ENCODE assay signal across 20 cellular contexts in the genomic region with DNA sequence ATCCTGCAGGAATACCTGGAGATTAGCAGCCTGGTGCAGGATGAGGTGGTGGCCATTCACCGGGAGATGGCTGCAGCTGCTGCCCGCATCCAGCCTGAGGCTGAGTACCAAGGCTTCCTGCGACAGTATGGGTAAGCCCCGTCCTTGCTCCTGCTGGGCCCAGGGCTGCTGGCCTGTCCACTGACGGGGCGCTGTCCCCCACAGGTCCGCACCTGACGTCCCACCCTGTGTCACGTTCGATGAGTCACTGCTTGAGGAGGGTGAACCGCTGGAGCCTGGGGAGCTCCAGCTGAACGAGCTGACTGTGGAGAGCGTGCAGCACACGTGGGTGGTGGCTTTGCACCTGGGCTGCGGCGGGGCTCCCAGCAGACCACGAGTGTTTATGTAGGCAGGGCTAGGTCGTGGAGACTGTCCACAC. TPM values are rescaled to one million over a fixed set of nuclear protein-coding genes. Genes with fewer than 3 reads are reported as not detected.
A peak's percentile ranks its signal among the peaks of the same experiment; 100 is the strongest.
DNase-seq lines count a peak whose midpoint lies in the region; ATAC-seq, FAIRE-seq and TF ChIP-seq lines count a peak whose summit lies in the region.
"Had no signal": no experiment of that assay in that cellular context is flagged by ENCODE, and none has a peak within 500 bp of the region (broad histone marks: within the 10 kb centered on the region; RNA-seq: fewer than 3 reads in every experiment).

No MANE protein-coding gene starts in this region.

- H3K79me2 ChIP-seq in K562 (ENCODE audit: control insufficient read depth, insufficient read depth, low read length): no peaks in the 10 kb centered on the region

- H3K4me3 ChIP-seq in K562 (no peak overlapping the region), spleen (peak overlapping the region in 4 of 8 donors; percentile 0 to 80 (median 14))
- H3K4me3 ChIP-seq: coronary artery, heart right ventricle, mucosa of descending colon, psoas muscle, smooth muscle cell had no signal

- H3K9ac ChIP-seq in K562 (ENCODE audit: insufficient read depth in 1 of 2, low read depth in 2 of 2, low read length in 2 of 2): peak overlapping the region in 1 of 2 experiments; percentile 84; a peak in 2 of 4 replicates

- no peak overlapping the region for H3K4me2 ChIP-seq in K562 (ENCODE audit: insufficient read depth, low read length)
- H3K4me2 ChIP-seq: smooth muscle cell had no signal

- TF ChIP-seq EP300 in K562 (IDR thresholded peaks at IDR 0.05; ENCODE audit: low read length): no peak

- peak; percentile 20 for DNase-seq in NK-92 treated with Interleukin-12 subunit alpha and Interleukin-12 subunit beta, amount 100 ng/mL, for 24 hours (lab: John Stamatoyannopoulos, UW)
- DNase-seq in NK-92 (lab: John Stamatoyannopoulos, UW; ENCODE audit: unreplicated experiment): no peak
- DNase-seq in K562 (ENCODE audit: extremely low read depth in 1 of 4, low spot score in 3 of 4): no peak
- peak; percentile 75 for DNase-seq in spleen
- DNase-seq in cortex of kidney (lab: John Stamatoyannopoulos, UW): no peak
- DNase-seq: 8988T; activated CD4-positive, alpha-beta T cell treated with anti-CD3 and anti-CD28 coated beads, Interleukin-2, amount 10 ng/mL, durations not matched to agents 24 days and 14 days; heart right ventricle; NCI-H1105; NCI-H524 treated with DMSO at 0.1 percent for 48 hours; psoas muscle; Right ventricle myocardium superior; stimulated activated CD4-positive, alpha-beta T cell treated with anti-CD3 and anti-CD28 coated beads, Interleukin-4, amount 100 ng/mL, for 24 hours; T-helper 1 cell had no signal

- FAIRE-seq in K562 (lab: Jason Lieb, UNC): no peak
- FAIRE-seq: D721Med, endothelial cell of umbilical vein had no signal

- H3K27me3 ChIP-seq in K562 (ENCODE audit: control insufficient read depth in 2 of 2, insufficient read depth in 2 of 2, low read length in 2 of 2): no peaks in the 10 kb centered on the region
- peaks cover 0 to 12% (median 0%) of the 10 kb centered on the region in 7 donors for H3K27me3 ChIP-seq in spleen (replicated peaks in 1 of 7)
- H3K27me3 ChIP-seq: heart right ventricle had no signal

- in situ Hi-C loops in K562 (cut with MboI): loop anchor here (5.0 to 10.0 kb wide), 3 partner anchors 242 to 575 kb away; no protein-coding TSS in a partner anchor

- H4K20me1 ChIP-seq in K562 (replicated peaks; ENCODE audit: control insufficient read depth, insufficient read depth, low read length): no peaks in the 10 kb centered on the region

- no peak for TF ChIP-seq RAD21 in K562 (CRISPR knock-in tag; conservative IDR thresholded peaks at IDR 0.05 in 1 of 2, IDR thresholded peaks at IDR 0.05 in 1 of 2)

- TF ChIP-seq CTCF in K562 (IDR thresholded peaks at IDR 0.05 in 2 of 3, conservative IDR thresholded peaks at IDR 0.05 in 1 of 3; ENCODE audit: insufficient read depth in 2 of 3, low read depth in 1 of 3, low read length in 3 of 3): no peak
- no peak for TF ChIP-seq CTCF in spleen (IDR thresholded peaks at IDR 0.05 in 8 of 11, conservative IDR thresholded peaks at IDR 0.05 in 3 of 11)

- peak overlapping the region; percentile 41; the same call in 1 of the 2 replicates for H2AFZ ChIP-seq in K562 (ENCODE audit: low read depth, low read length)

- no TSS peak for BruUV-seq in K562 (replicated peaks; lab: Mats Ljungman, UMichigan)

- ATAC-seq in K562 (no peak), HG02610 (IDR thresholded peaks at IDR 0.05; ENCODE audit: unreplicated experiment) (no peak)
- ATAC-seq: heart right ventricle, mucosa of descending colon, psoas muscle had no signal

- H3K9me3 ChIP-seq in K562 (replicated peaks; ENCODE audit: control insufficient read depth, insufficient read depth, low read depth, low read length) (no peaks in the 10 kb centered on the region), spleen (no peaks in the 10 kb centered on the region)
- H3K9me3 ChIP-seq: heart right ventricle, mucosa of descending colon, psoas muscle had no signal

- H3K4me1 ChIP-seq in K562 (replicated peaks in 1 of 2; ENCODE audit: control insufficient read depth in 2 of 2, insufficient read depth in 2 of 2, low read length in 2 of 2): peaks cover 10 to 71% of the 10 kb centered on the region in 2 experiments; a peak in 4 of 5 replicates
- H3K4me1 ChIP-seq in spleen: peaks cover 23 to 99% (median 71%) of the 10 kb centered on the region in 6 donors

- H3K36me3 ChIP-seq in K562 (ENCODE audit: control insufficient read depth, insufficient read depth, low read length) (no peaks in the 10 kb centered on the region), spleen (peaks cover 9 to 83% (median 66%) of the 10 kb centered on the region in 6 donors)

- CTCF ChIA-PET in K562 (lab: Yijun Ruan, JAX; ENCODE audit: low intra/inter-chr PET ratio): interaction anchor here (0.6 kb wide), 1 partner anchor 71 kb away, joined by 3 read pairs; no protein-coding TSS in a partner anchor

- WGBS in K562 (ENCODE audit: insufficient coverage, low coverage, missing lambda C conversion rate): 53% methylated on average over 17 of the region's 18 CpGs
- 67 to 79% (median 72%) methylated on average over 7 to 18 of the region's 18 CpGs for WGBS in spleen, 5 donors

- H3K9me1 ChIP-seq in K562 (ENCODE audit: control insufficient read depth, insufficient read depth, low read length): no peaks in the 10 kb centered on the region

- intact Hi-C loops in K562 (cut with micrococcal nuclease) (loop anchor here (5.0 to 10.0 kb wide), 4 partner anchors 72 to 565 kb away; no protein-coding TSS in a partner anchor), spleen (cut with DNase I; ENCODE audit: low total_unique reads) (loop anchor here (5.0 to 10.0 kb wide), 2 partner anchors 55 to 172 kb away; partner anchors contain the start of gene BLM)

- no peak for TF ChIP-seq POLR2A in K562 (conservative IDR thresholded peaks at IDR 0.05)
- TF ChIP-seq POLR2A in spleen (IDR thresholded peaks at IDR 0.05): no peak

- no peak overlapping the region for H3K27ac ChIP-seq in K562 (ENCODE audit: extremely low read depth, low read depth, low read length)
- peak overlapping the region in 5 of 8 donors; percentile 42 to 98 (median 97) for H3K27ac ChIP-seq in spleen
- H3K27ac ChIP-seq: coronary artery, heart right ventricle, psoas muscle had no signal

- POLR2A ChIA-PET in K562 (lab: Yijun Ruan, JAX): interaction anchor here (0.8 to 2.9 kb wide), 4 partner anchors 8 to 15 kb away, joined by 3 to 12 read pairs (median 4); partner anchors contain the start of gene MAN2A2

RNA-seq across cellular contexts. Expression of gene FES, which starts 5.0 kb away (rescaled TPM):
- total RNA-seq in K562 (2011; cell fraction: chromatin; rRNA removed; ENCODE audit: low replicate concordance): 3.7 and 18.5 TPM in 2 replicates
- 5.1 and 10.8 TPM in 2 replicates for total RNA-seq in K562 (2011; cell fraction: nucleolus; rRNA removed)
- total RNA-seq in K562 (2011; cell fraction: nucleoplasm; rRNA removed): 3.3 and 6.0 TPM in 2 replicates
- total RNA-seq in K562 (2014; rRNA removed): 0.86 and 1.6 TPM in 2 replicates
- total RNA-seq in K562 (2014; rRNA removed; fragmentation: Illumina TruSeq; extraction: Trizol): 0.73 and 1.1 TPM in 2 replicates
- 0.72 and 1.1 TPM in 2 replicates for total RNA-seq in K562 (2015; rRNA removed; fragmentation: Illumina TruSeq; extraction: Trizol)
- total RNA-seq in K562 (2021): 1.3 and 2.6 TPM in 2 replicates
- 0.38 and 1.0 TPM in 2 replicates for polyA plus RNA-seq in K562 (2011; rRNA removed)
- 0.83 and 1.2 TPM in 2 replicates for polyA plus RNA-seq in K562 (2011; cell fraction: cytosol; rRNA removed)
- polyA plus RNA-seq in K562 (2011; cell fraction: nucleus; rRNA removed): 4.8 and 6.6 TPM in 2 replicates
- polyA plus RNA-seq in K562 (2012): 1.1 and 2.8 TPM in 2 replicates
- 0.55 and 0.66 TPM in 2 replicates for polyA plus RNA-seq in K562 (2014; fragmentation: Illumina TruSeq; extraction: Trizol)
- under 1 TPM; 0.82 to 0.91 TPM for polyA plus RNA-seq in K562 (2014; fragmentation: Nextera tagmentation; extraction: Ambion mirVana)
- polyA plus RNA-seq in K562 (2014; rRNA removed): 0.78 and 2.5 TPM in 2 replicates
- 0.14 and 0.45 TPM in 2 replicates for polyA minus RNA-seq in K562 (2011; rRNA and poly(A)+ RNA removed)
- 0.86 and 2.5 TPM in 2 replicates for polyA minus RNA-seq in K562 (2011; cell fraction: cytosol; rRNA and poly(A)+ RNA removed)
- polyA minus RNA-seq in K562 (2011; cell fraction: nucleus; rRNA and poly(A)+ RNA removed): 4.0 and 4.3 TPM in 2 replicates
- 100 to 1,000 TPM; 150 to 369 (median 272) TPM for total RNA-seq in spleen
- 100 to 1,000 TPM in 1 of 3 donors, 10 to 100 TPM in 2; 39.5 to 176 (median 89.2) TPM for polyA plus RNA-seq in spleen

RNA-seq across cellular contexts. Expression of gene MAN2A2, which starts 13.8 kb away (rescaled TPM):
- total RNA-seq in K562 (2011; cell fraction: chromatin; rRNA removed; ENCODE audit: low replicate concordance): 447 and 1,128 TPM in 2 replicates
- 692 and 704 TPM in 2 replicates for total RNA-seq in K562 (2011; cell fraction: nucleolus; rRNA removed)
- total RNA-seq in K562 (2011; cell fraction: nucleoplasm; rRNA removed): 460 and 506 TPM in 2 replicates
- total RNA-seq in K562 (2014; rRNA removed) (35.0 and 53.7 TPM in 2 replicates), K562 (2014; rRNA removed; fragmentation: Illumina TruSeq; extraction: Trizol) (20.6 and 25.0 TPM in 2 replicates), K562 (2015; rRNA removed; fragmentation: Illumina TruSeq; extraction: Trizol) (43.3 and 43.4 TPM in 2 replicates), K562 (2021) (116 and 151 TPM in 2 replicates), spleen (100 to 1,000 TPM; 105 to 167 (median 120) TPM)
- polyA plus RNA-seq in K562 (2011; rRNA removed) (71.7 and 195 TPM in 2 replicates), K562 (2014; fragmentation: Illumina TruSeq; extraction: Trizol) (130 and 131 TPM in 2 replicates), K562 (2014; fragmentation: Nextera tagmentation; extraction: Ambion mirVana) (10 to 100 TPM in 1 of 2 experiments, 1 to 10 TPM in 1; 7.3 to 13.7 TPM), K562 (2014; rRNA removed) (114 and 121 TPM in 2 replicates), spleen (10 to 100 TPM; 13.7 to 46.1 (median 24.0) TPM)
- polyA plus RNA-seq in K562 (2011; cell fraction: cytosol; rRNA removed): 119 and 133 TPM in 2 replicates
- 1,870 and 1,995 TPM in 2 replicates for polyA plus RNA-seq in K562 (2011; cell fraction: nucleus; rRNA removed)
- 92.0 and 210 TPM in 2 replicates for polyA plus RNA-seq in K562 (2012)
- 30.7 and 41.4 TPM in 2 replicates for polyA minus RNA-seq in K562 (2011; rRNA and poly(A)+ RNA removed)
- polyA minus RNA-seq in K562 (2011; cell fraction: cytosol; rRNA and poly(A)+ RNA removed): 71.5 and 84.4 TPM in 2 replicates
- 264 and 379 TPM in 2 replicates for polyA minus RNA-seq in K562 (2011; cell fraction: nucleus; rRNA and poly(A)+ RNA removed)

RNA-seq across cellular contexts. Expression of gene FURIN, which starts 20.9 kb away (rescaled TPM):
- 29.3 and 88.9 TPM in 2 replicates for total RNA-seq in K562 (2011; cell fraction: chromatin; rRNA removed; ENCODE audit: low replicate concordance)
- total RNA-seq in K562 (2011; cell fraction: nucleolus; rRNA removed): 101 and 110 TPM in 2 replicates
- total RNA-seq in K562 (2011; cell fraction: nucleoplasm; rRNA removed): 63.1 TPM in 2 replicates
- 49.9 and 69.9 TPM in 2 replicates for total RNA-seq in K562 (2014; rRNA removed)
- total RNA-seq in K562 (2014; rRNA removed; fragmentation: Illumina TruSeq; extraction: Trizol): 10.0 and 11.7 TPM in 2 replicates
- 34.8 and 36.0 TPM in 2 replicates for total RNA-seq in K562 (2015; rRNA removed; fragmentation: Illumina TruSeq; extraction: Trizol)
- 93.5 and 99.9 TPM in 2 replicates for total RNA-seq in K562 (2021)
- 22.4 and 30.8 TPM in 2 replicates for polyA plus RNA-seq in K562 (2011; rRNA removed)
- 31.2 and 60.1 TPM in 2 replicates for polyA plus RNA-seq in K562 (2011; cell fraction: cytosol; rRNA removed)
- polyA plus RNA-seq in K562 (2011; cell fraction: nucleus; rRNA removed): 42.7 and 71.3 TPM in 2 replicates
- 74.8 and 95.4 TPM in 2 replicates for polyA plus RNA-seq in K562 (2012)
- polyA plus RNA-seq in K562 (2014; fragmentation: Illumina TruSeq; extraction: Trizol): 36.4 and 61.7 TPM in 2 replicates
- 1 to 10 TPM in 1 of 2 experiments, under 1 TPM in 1; 0.92 to 1.1 TPM for polyA plus RNA-seq in K562 (2014; fragmentation: Nextera tagmentation; extraction: Ambion mirVana)
- 49.1 and 50.3 TPM in 2 replicates for polyA plus RNA-seq in K562 (2014; rRNA removed)
- 12.3 and 17.9 TPM in 2 replicates for polyA minus RNA-seq in K562 (2011; rRNA and poly(A)+ RNA removed)
- 47.5 and 65.9 TPM in 2 replicates for polyA minus RNA-seq in K562 (2011; cell fraction: cytosol; rRNA and poly(A)+ RNA removed)
- 24.6 and 32.0 TPM in 2 replicates for polyA minus RNA-seq in K562 (2011; cell fraction: nucleus; rRNA and poly(A)+ RNA removed)
- 100 to 1,000 TPM in 2 of 7 donors, 10 to 100 TPM in 5; 62.0 to 139 (median 86.8) TPM for total RNA-seq in spleen
- 10 to 100 TPM in 2 of 3 donors, 1 to 10 TPM in 1; 10.0 to 33.3 (median 10.9) TPM for polyA plus RNA-seq in spleen

RNA-seq across cellular contexts. Expression of gene HDDC3, which starts 43.0 kb away (rescaled TPM):
- 27.3 and 60.3 TPM in 2 replicates for total RNA-seq in K562 (2011; cell fraction: chromatin; rRNA removed; ENCODE audit: low replicate concordance)
- total RNA-seq in K562 (2011; cell fraction: nucleolus; rRNA removed): 59.5 and 62.4 TPM in 2 replicates
- 46.9 and 47.9 TPM in 2 replicates for total RNA-seq in K562 (2011; cell fraction: nucleoplasm; rRNA removed)
- 54.1 and 64.9 TPM in 2 replicates for total RNA-seq in K562 (2014; rRNA removed)
- 28.2 and 33.0 TPM in 2 replicates for total RNA-seq in K562 (2014; rRNA removed; fragmentation: Illumina TruSeq; extraction: Trizol)
- total RNA-seq in K562 (2015; rRNA removed; fragmentation: Illumina TruSeq; extraction: Trizol): 36.6 and 36.9 TPM in 2 replicates
- total RNA-seq in K562 (2021): 42.6 and 43.0 TPM in 2 replicates
- polyA plus RNA-seq in K562 (2011; rRNA removed): 30.8 and 33.4 TPM in 2 replicates
- polyA plus RNA-seq in K562 (2011; cell fraction: cytosol; rRNA removed): 37.1 and 49.7 TPM in 2 replicates
- 37.0 and 41.5 TPM in 2 replicates for polyA plus RNA-seq in K562 (2011; cell fraction: nucleus; rRNA removed)
- 29.7 and 31.4 TPM in 2 replicates for polyA plus RNA-seq in K562 (2012)
- 51.7 and 54.2 TPM in 2 replicates for polyA plus RNA-seq in K562 (2014; fragmentation: Illumina TruSeq; extraction: Trizol)
- polyA plus RNA-seq in K562 (2014; fragmentation: Nextera tagmentation; extraction: Ambion mirVana): 10 to 100 TPM; 14.9 to 21.3 TPM
- polyA plus RNA-seq in K562 (2014; rRNA removed): 55.8 and 65.8 TPM in 2 replicates
- 21.5 and 26.2 TPM in 2 replicates for polyA minus RNA-seq in K562 (2011; rRNA and poly(A)+ RNA removed)
- polyA minus RNA-seq in K562 (2011; cell fraction: cytosol; rRNA and poly(A)+ RNA removed): 10.3 and 15.1 TPM in 2 replicates
- polyA minus RNA-seq in K562 (2011; cell fraction: nucleus; rRNA and poly(A)+ RNA removed): 28.9 and 44.4 TPM in 2 replicates
- 10 to 100 TPM; 12.8 to 25.9 (median 18.0) TPM for total RNA-seq in spleen
- polyA plus RNA-seq in spleen: 10 to 100 TPM; 23.9 to 34.5 (median 31.0) TPM

RNA-seq across cellular contexts. Expression of gene UNC45A, which starts 45.8 kb away (rescaled TPM):
- 131 and 331 TPM in 2 replicates for total RNA-seq in K562 (2011; cell fraction: chromatin; rRNA removed; ENCODE audit: low replicate concordance)
- 205 and 228 TPM in 2 replicates for total RNA-seq in K562 (2011; cell fraction: nucleolus; rRNA removed)
- 113 and 152 TPM in 2 replicates for total RNA-seq in K562 (2011; cell fraction: nucleoplasm; rRNA removed)
- total RNA-seq in K562 (2014; rRNA removed) (59.8 and 65.2 TPM in 2 replicates), K562 (2014; rRNA removed; fragmentation: Illumina TruSeq; extraction: Trizol) (19.2 and 22.6 TPM in 2 replicates), K562 (2015; rRNA removed; fragmentation: Illumina TruSeq; extraction: Trizol) (47.7 and 52.5 TPM in 2 replicates), K562 (2021) (79.0 and 79.3 TPM in 2 replicates), spleen (10 to 100 TPM; 32.8 to 59.5 (median 42.6) TPM)
- polyA plus RNA-seq in K562 (2011; rRNA removed) (43.7 and 56.7 TPM in 2 replicates), K562 (2014; fragmentation: Illumina TruSeq; extraction: Trizol) (35.7 and 46.7 TPM in 2 replicates), K562 (2014; fragmentation: Nextera tagmentation; extraction: Ambion mirVana) (10 to 100 TPM; 22.4 to 23.1 TPM), K562 (2014; rRNA removed) (54.5 and 55.5 TPM in 2 replicates), spleen (10 to 100 TPM; 32.2 to 43.6 (median 32.8) TPM)
- polyA plus RNA-seq in K562 (2011; cell fraction: cytosol; rRNA removed): 46.7 and 62.9 TPM in 2 replicates
- 163 and 164 TPM in 2 replicates for polyA plus RNA-seq in K562 (2011; cell fraction: nucleus; rRNA removed)
- polyA plus RNA-seq in K562 (2012): 75.1 and 75.7 TPM in 2 replicates
- 51.9 and 58.7 TPM in 2 replicates for polyA minus RNA-seq in K562 (2011; rRNA and poly(A)+ RNA removed)
- polyA minus RNA-seq in K562 (2011; cell fraction: cytosol; rRNA and poly(A)+ RNA removed): 50.4 and 51.9 TPM in 2 replicates
- polyA minus RNA-seq in K562 (2011; cell fraction: nucleus; rRNA and poly(A)+ RNA removed): 51.0 and 77.4 TPM in 2 replicates

Comparison
In these comparisons a context has a peak if more than half of its experiments do, and no peak if none do; other contexts are left out.
1. DNase-seq: peak in NK-92 treated with Interleukin-12 subunit alpha and Interleukin-12 subunit beta, amount 100 ng/mL, for 24 hours (single experiment) and spleen (single experiment); none in NK-92 (single experiment), K562 (0 of 4) and cortex of kidney (single experiment).
2. RNA of gene FES, which starts 5.0 kb away (total RNA-seq): 150 to 369 TPM in spleen; 0.72 to 18.5 TPM in K562; every median in the first group is over 4 times any median in the second.